Comparison of ENCODE assay signal across 8 cellular contexts in genomic region chr7:124276005-124276606, GRCh38.
DNase-seq lines count a peak whose midpoint lies in the region; ATAC-seq, FAIRE-seq and TF ChIP-seq lines count a peak whose summit lies in the region.

No MANE protein-coding gene starts in this region.

- no peak for TF ChIP-seq EP300 in esophagus muscularis mucosa (IDR thresholded peaks at IDR 0.05)

- H3K4me3 Mint-ChIP-seq in activated CD8-positive, alpha-beta memory T cell treated with anti-CD3 and anti-CD28 coated beads, Interleukin-2, amount 10 ng/mL, durations not matched to agents 7 days and 5 days: no peak overlapping the region

- H3K27me3 ChIP-seq in esophagus muscularis mucosa: no peaks in the 10 kb centered on the region

- no peaks in the 10 kb centered on the region for H3K36me3 ChIP-seq in esophagus muscularis mucosa

- TF ChIP-seq POLR2A in esophagus muscularis mucosa (IDR thresholded peaks at IDR 0.05; ENCODE audit: low read depth): no peak

- FAIRE-seq in RCC 7860 (lab: Jason Lieb, UNC): no peak

- no peak overlapping the region for H3K4me3 ChIP-seq in esophagus muscularis mucosa

- no peaks in the 10 kb centered on the region for H3K36me3 Mint-ChIP-seq in activated CD8-positive, alpha-beta memory T cell treated with anti-CD3 and anti-CD28 coated beads, Interleukin-2, amount 10 ng/mL, durations not matched to agents 7 days and 5 days

- no peaks in the 10 kb centered on the region for H3K4me1 Mint-ChIP-seq in activated CD8-positive, alpha-beta memory T cell treated with anti-CD3 and anti-CD28 coated beads, Interleukin-2, amount 10 ng/mL, durations not matched to agents 7 days and 5 days

- WGBS in esophagus muscularis mucosa: 87% methylated on average over 3 of the region's 3 CpGs

- H3K9me3 ChIP-seq in esophagus muscularis mucosa: no peaks in the 10 kb centered on the region

- H3K4me1 ChIP-seq in esophagus muscularis mucosa: no peaks in the 10 kb centered on the region

- no peak overlapping the region for H3K27ac Mint-ChIP-seq in activated CD8-positive, alpha-beta memory T cell treated with anti-CD3 and anti-CD28 coated beads, Interleukin-2, amount 10 ng/mL, durations not matched to agents 7 days and 5 days

- no peak overlapping the region for H3K27ac ChIP-seq in esophagus muscularis mucosa (replicated peaks in 1 of 4)

- DNase-seq in EL (peak; percentile 32), RCC 7860 (ENCODE audit: low spot score) (peak; percentile 34), iPS-NIHi11 (ENCODE audit: low spot score) (peak; percentile 60), GM19238 (ENCODE audit: insufficient read length, low spot score) (no peak), esophagus muscularis mucosa (ENCODE audit: extremely low spot score) (no peak)
- DNase-seq in activated CD8-positive, alpha-beta memory T cell treated with anti-CD3 and anti-CD28 coated beads, Interleukin-2, amount 10 ng/mL, durations not matched to agents 7 days and 5 days: no peak

- no peaks in the 10 kb centered on the region for H3K27me3 Mint-ChIP-seq in activated CD8-positive, alpha-beta memory T cell treated with anti-CD3 and anti-CD28 coated beads, Interleukin-2, amount 10 ng/mL, durations not matched to agents 7 days and 5 days

- CTCF ChIA-PET in activated CD8-positive, alpha-beta memory T cell treated with anti-CD3 and anti-CD28 coated beads, Interleukin-2, amount 10 ng/mL, durations not matched to agents 7 days and 5 days (lab: Charles Lee): no interaction called here

- peak in 1 of 3 experiments; percentile 14 for TF ChIP-seq CTCF in esophagus muscularis mucosa (IDR thresholded peaks at IDR 0.05)

- H3K9me3 Mint-ChIP-seq in activated CD8-positive, alpha-beta memory T cell treated with anti-CD3 and anti-CD28 coated beads, Interleukin-2, amount 10 ng/mL, durations not matched to agents 7 days and 5 days (ENCODE audit: low read depth): peaks cover 2% of the 10 kb centered on the region

- ATAC-seq in GM19452 (IDR thresholded peaks at IDR 0.05; ENCODE audit: unreplicated experiment) (peak; percentile 76), HG03342 (IDR thresholded peaks at IDR 0.05; ENCODE audit: unreplicated experiment) (peak; percentile 100)
- ATAC-seq in activated CD8-positive, alpha-beta memory T cell treated with anti-CD3 and anti-CD28 coated beads, Interleukin-2, amount 10 ng/mL, durations not matched to agents 7 days and 5 days: no peak

- intact Hi-C loops in esophagus muscularis mucosa (cut with DNase I): no loop called here

Comparison
In these comparisons a context has a peak if more than half of its experiments do, and no peak if none do; other contexts are left out.
1. DNase-seq: peak in EL (single experiment), RCC 7860 (single experiment) and iPS-NIHi11 (single experiment); none in activated CD8-positive, alpha-beta memory T cell treated with anti-CD3 and anti-CD28 coated beads, Interleukin-2, amount 10 ng/mL, durations not matched to agents 7 days and 5 days (single experiment), GM19238 (single experiment) and esophagus muscularis mucosa (single experiment).